In the genomic region with DNA sequence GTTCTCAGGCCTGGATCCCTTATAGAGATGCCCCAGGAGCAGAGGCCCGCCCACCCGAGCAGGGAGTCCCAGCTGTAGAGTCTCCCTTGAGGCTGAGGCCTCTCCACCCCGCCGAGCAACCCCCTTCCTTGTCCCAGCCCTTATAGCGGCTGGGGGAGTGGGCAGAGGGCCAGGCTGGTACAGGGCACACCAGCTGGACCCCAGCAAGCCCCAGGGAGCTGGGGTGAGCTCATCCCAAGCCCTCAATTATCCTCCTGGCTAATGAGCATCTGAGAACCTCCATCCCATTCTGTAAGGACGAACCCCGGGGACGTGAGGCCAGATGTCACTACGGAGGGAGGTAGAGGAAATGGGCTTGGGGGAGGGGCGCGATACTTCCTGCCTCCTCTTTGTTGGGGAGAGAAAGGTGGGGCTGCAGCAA, we compare ENCODE assay signal across 11 cellular contexts. TPM values are rescaled to one million over a fixed set of nuclear protein-coding genes. Genes with fewer than 3 reads are reported as not detected.
A peak's percentile ranks its signal among the peaks of the same experiment; 100 is the strongest.
DNase-seq lines count a peak whose midpoint lies in the region; ATAC-seq, FAIRE-seq and TF ChIP-seq lines count a peak whose summit lies in the region.
"Had no signal": no experiment of that assay in that cellular context is flagged by ENCODE, and none has a peak within 500 bp of the region (broad histone marks: within the 10 kb centered on the region; RNA-seq: fewer than 3 reads in every experiment).

No MANE protein-coding gene starts in this region.

- 87% methylated on average over 10 of the region's 11 CpGs for WGBS in A549 (ENCODE audit: missing lambda C conversion rate)

- DNase-seq in A549 (ENCODE audit: low read depth in 1 of 2, low spot score in 1 of 2) = no peak
- DNase-seq in DMS 273 treated with DMSO at 0.1 percent for 48 hours (lab: John Stamatoyannopoulos, UW) = peak; percentile 77
- no peak for DNase-seq in T-helper 17 cell
- peak in 1 of 3 donors; percentile 18 for DNase-seq in effector memory CD4-positive, alpha-beta T cell
- DNase-seq in Caco-2 = no peak
- DNase-seq in SKM-1 (lab: John Stamatoyannopoulos, UW; ENCODE audit: unreplicated experiment) = no peak
- DNase-seq in hepatic stellate cell (ENCODE audit: low spot score) = no peak
- DNase-seq in NCI-H1930 (lab: John Stamatoyannopoulos, UW) = no peak
- DNase-seq: foreskin fibroblast, SHP77 treated with DMSO at 0.1 percent for 48 hours had no signal

- POLR2A ChIA-PET in A549 (lab: Yijun Ruan, JAX) = no interaction called here
- POLR2A ChIA-PET in Caco-2 (lab: Charles Lee) = no interaction called here

- no peaks in the 10 kb centered on the region for H3K9me3 Mint-ChIP-seq in Caco-2 (ENCODE audit: unreplicated experiment)
- H3K9me3 Mint-ChIP-seq: mesothelial cell of epicardium had no signal

- H3K27ac Mint-ChIP-seq in T-helper 17 cell = peak overlapping the region; percentile 81
- H3K27ac Mint-ChIP-seq in Caco-2 (ENCODE audit: unreplicated experiment) = no peak overlapping the region
- H3K27ac Mint-ChIP-seq: mesothelial cell of epicardium had no signal

- H3K27me3 Mint-ChIP-seq in T-helper 17 cell (no peaks in the 10 kb centered on the region), Caco-2 (ENCODE audit: insufficient read depth, unreplicated experiment) (no peaks in the 10 kb centered on the region)

- H3K36me3 Mint-ChIP-seq in T-helper 17 cell (ENCODE audit: low read depth) (no peaks in the 10 kb centered on the region), Caco-2 (ENCODE audit: insufficient read depth, unreplicated experiment) (no peaks in the 10 kb centered on the region)
- H3K36me3 Mint-ChIP-seq: mesothelial cell of epicardium had no signal

- CTCF ChIA-PET in A549 (lab: Yijun Ruan, JAX) = interaction anchor here (0.7 to 1.9 kb wide), 7 partner anchors 10 to 701 kb away, joined by 3 to 8 read pairs (median 3); no protein-coding TSS in a partner anchor
- CTCF ChIA-PET in Caco-2 (lab: Charles Lee) = no interaction called here

- H3K4me1 ChIP-seq in A549 (peaks cover 15% of the 10 kb centered on the region; the same call in 2 of the 3 replicates), Caco-2 (no peaks in the 10 kb centered on the region)
- peaks cover 28% of the 10 kb centered on the region for H3K4me1 ChIP-seq in effector memory CD4-positive, alpha-beta T cell (ENCODE audit: control insufficient read depth, insufficient read depth, low read length, poor library complexity, severe bottlenecking)

- H3K27me3 ChIP-seq in effector memory CD4-positive, alpha-beta T cell (replicated peaks; ENCODE audit: control insufficient read depth, insufficient read depth, low read length, poor library complexity, severe bottlenecking) = no peaks in the 10 kb centered on the region
- H3K27me3 ChIP-seq in Caco-2 (replicated peaks; ENCODE audit: control insufficient read depth, insufficient read depth, low read length) = no peaks in the 10 kb centered on the region

- H3K4me3 Mint-ChIP-seq in T-helper 17 cell (peak overlapping the region; percentile 71), Caco-2 (ENCODE audit: unreplicated experiment) (no peak overlapping the region)
- H3K4me3 Mint-ChIP-seq: mesothelial cell of epicardium had no signal

- TF ChIP-seq CTCF in A549 (IDR thresholded peaks at IDR 0.05) = no peak
- TF ChIP-seq CTCF in Caco-2 (IDR thresholded peaks at IDR 0.05; ENCODE audit: insufficient read depth in 1 of 2, low read depth in 1 of 2, low read length in 1 of 2, severe bottlenecking in 1 of 2, unreplicated experiment in 1 of 2) = no peak

- ATAC-seq in A549 (no peak), T-helper 17 cell (no peak)

- H3K36me3 ChIP-seq in effector memory CD4-positive, alpha-beta T cell (ENCODE audit: control insufficient read depth, insufficient read depth, low read length) = no peaks in the 10 kb centered on the region
- no peaks in the 10 kb centered on the region for H3K36me3 ChIP-seq in Caco-2 (ENCODE audit: control insufficient read depth, insufficient read depth, low read length)

- no peak for FAIRE-seq in A549 (lab: Jason Lieb, UNC)

- H3K27ac ChIP-seq in A549 = peak overlapping the region; percentile 19 to 31; a peak in 1 of 6 replicates
- peak overlapping the region; percentile 45 for H3K27ac ChIP-seq in effector memory CD4-positive, alpha-beta T cell (ENCODE audit: insufficient read depth, low read length, poor library complexity, severe bottlenecking)

- H3K4me2 ChIP-seq in A549 = no peak overlapping the region

- BruUV-seq in Caco-2 (replicated peaks; lab: Mats Ljungman, UMichigan) = no TSS peak

- H3K4me1 Mint-ChIP-seq in T-helper 17 cell (peaks cover 29% of the 10 kb centered on the region), Caco-2 (ENCODE audit: low read depth, unreplicated experiment) (no peaks in the 10 kb centered on the region)

- intact Hi-C loops in Caco-2 (cut with micrococcal nuclease; ENCODE audit: unreplicated experiment) = no loop called here

- H3K4me3 ChIP-seq in A549 (no peak overlapping the region), Caco-2 (ENCODE audit: low read depth, low read length) (no peak overlapping the region)
- H3K4me3 ChIP-seq in effector memory CD4-positive, alpha-beta T cell (ENCODE audit: insufficient read depth, low read depth, low read length, poor library complexity, severe bottlenecking) = peak overlapping the region; percentile 36

- TF ChIP-seq RAD21 in A549 (conservative IDR thresholded peaks at IDR 0.05 in 1 of 2, IDR thresholded peaks at IDR 0.05 in 1 of 2) = no peak

- no peak for TF ChIP-seq EP300 in A549 (IDR thresholded peaks at IDR 0.05)

- H3K9me3 ChIP-seq in A549 = no peaks in the 10 kb centered on the region
- H3K9me3 ChIP-seq in T-helper 17 cell (ENCODE audit: control insufficient read depth, low read length, poor library complexity, severe bottlenecking) = no peaks in the 10 kb centered on the region
- H3K9me3 ChIP-seq in effector memory CD4-positive, alpha-beta T cell (ENCODE audit: control insufficient read depth, low read length) = no peaks in the 10 kb centered on the region
- no peaks in the 10 kb centered on the region for H3K9me3 ChIP-seq in Caco-2

- no peak for TF ChIP-seq POLR2A in A549 (IDR thresholded peaks at IDR 0.05; ENCODE audit: low read length)

TF ChIP-seq in A549, 52 proteins besides CTCF, POLR2A, EP300 and RAD21:
- TF ChIP-seq HOXB5 (CRISPR knock-in tag; IDR thresholded peaks at IDR 0.05) (no peak), RNF2 (IDR thresholded peaks at IDR 0.05; ENCODE audit: borderline replicate concordance, low read depth) (no peak), EHF (CRISPR knock-in tag; IDR thresholded peaks at IDR 0.05) (no peak), SREBF2 (IDR thresholded peaks at IDR 0.05) (no peak), POLR2AphosphoS2 (conservative IDR thresholded peaks at IDR 0.05; ENCODE audit: low read length) (no peak), CBX2 (IDR thresholded peaks at IDR 0.05; ENCODE audit: borderline replicate concordance, low read depth) (no peak), RARB (CRISPR knock-in tag; IDR thresholded peaks at IDR 0.05) (no peak), ZC3H11A (IDR thresholded peaks at IDR 0.05) (no peak), HEYL (CRISPR knock-in tag; IDR thresholded peaks at IDR 0.05) (no peak), KDM5A (IDR thresholded peaks at IDR 0.05) (no peak)
- TF ChIP-seq, protein P1, sequence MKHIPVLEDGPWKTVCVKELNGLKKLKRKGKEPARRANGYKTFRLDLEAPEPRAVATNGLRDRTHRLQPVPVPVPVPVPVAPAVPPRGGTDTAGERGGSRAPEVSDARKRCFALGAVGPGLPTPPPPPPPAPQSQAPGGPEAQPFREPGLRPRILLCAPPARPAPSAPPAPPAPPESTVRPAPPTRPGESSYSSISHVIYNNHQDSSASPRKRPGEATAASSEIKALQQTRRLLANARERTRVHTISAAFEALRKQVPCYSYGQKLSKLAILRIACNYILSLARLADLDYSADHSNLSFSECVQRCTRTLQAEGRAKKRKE (CRISPR knock-in tag; IDR thresholded peaks at IDR 0.05; ENCODE audit: low read depth) = no peak
- TF ChIP-seq, protein P2, sequence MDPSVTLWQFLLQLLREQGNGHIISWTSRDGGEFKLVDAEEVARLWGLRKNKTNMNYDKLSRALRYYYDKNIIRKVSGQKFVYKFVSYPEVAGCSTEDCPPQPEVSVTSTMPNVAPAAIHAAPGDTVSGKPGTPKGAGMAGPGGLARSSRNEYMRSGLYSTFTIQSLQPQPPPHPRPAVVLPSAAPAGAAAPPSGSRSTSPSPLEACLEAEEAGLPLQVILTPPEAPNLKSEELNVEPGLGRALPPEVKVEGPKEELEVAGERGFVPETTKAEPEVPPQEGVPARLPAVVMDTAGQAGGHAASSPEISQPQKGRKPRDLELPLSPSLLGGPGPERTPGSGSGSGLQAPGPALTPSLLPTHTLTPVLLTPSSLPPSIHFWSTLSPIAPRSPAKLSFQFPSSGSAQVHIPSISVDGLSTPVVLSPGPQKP (IDR thresholded peaks at IDR 0.05; ENCODE audit: low read depth, low read length) = no peak

RNA-seq across cellular contexts. Expression of a gene that starts 3.2 kb away (rescaled TPM):
- polyA plus RNA-seq in A549 (2011; rRNA removed) = 6.3 and 6.7 TPM in 2 replicates
- 5.9 and 8.5 TPM in 2 replicates for polyA plus RNA-seq in A549 (2012; cell fraction: cytosol; rRNA removed)
- 3.6 and 5.0 TPM in 2 replicates for polyA plus RNA-seq in A549 (2012; cell fraction: nucleus; rRNA removed)
- polyA plus RNA-seq in A549 (2017; fragmentation: RNase III; extraction: RNeasy Plus Mini Kit Qiagen cat#74134 plus additional on column Dnase treatment) = 8.9 to 10.7 TPM (median 9.7 TPM) in 3 replicates
- polyA minus RNA-seq in A549 (2011; rRNA and poly(A)+ RNA removed) = 4.3 and 4.4 TPM in 2 replicates
- 10 to 100 TPM; 27.8 to 89.7 TPM for total RNA-seq in T-helper 17 cell
- 11.1 and 12.8 TPM in 2 replicates for total RNA-seq in Caco-2 (2022)
